Comparison of ENCODE assay signal across 25 cellular contexts in the genomic region with DNA sequence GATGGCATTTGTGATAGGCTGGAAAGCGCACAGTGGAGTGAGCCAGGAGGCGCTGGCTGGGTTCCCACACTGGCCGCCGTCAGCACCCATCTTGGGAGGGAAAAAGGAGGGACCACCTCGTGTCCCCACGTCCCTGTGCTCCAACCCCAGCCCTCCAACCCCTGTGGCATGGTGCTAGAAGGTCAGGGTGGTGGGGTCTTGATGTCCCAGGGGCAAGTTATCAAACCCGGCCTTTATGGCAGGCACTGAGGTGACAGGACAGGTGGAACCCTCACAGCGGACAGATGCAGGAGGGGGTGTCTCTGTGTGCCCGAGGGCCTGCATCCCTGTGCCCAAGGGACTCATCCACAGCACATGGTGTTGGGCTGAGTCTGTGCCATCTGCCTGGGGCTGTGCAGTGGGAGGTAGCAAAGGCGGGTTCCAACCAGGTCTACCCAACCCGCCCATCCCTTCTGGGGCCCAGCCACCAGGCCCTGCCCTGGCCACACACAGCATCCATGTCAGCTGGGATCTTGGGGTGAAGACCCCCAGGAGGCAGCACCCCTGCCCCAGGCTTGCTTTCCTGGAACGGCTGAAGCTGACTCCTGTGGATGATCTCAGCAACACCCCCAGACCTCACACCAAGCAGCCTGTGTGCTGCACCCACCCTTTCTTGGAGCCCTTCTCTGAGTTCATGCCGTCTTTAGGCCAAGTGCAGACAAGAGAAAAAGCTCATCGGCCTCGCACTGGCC.
A peak's percentile ranks its signal among the peaks of the same experiment; 100 is the strongest.
DNase-seq lines count a peak whose midpoint lies in the region; ATAC-seq and TF ChIP-seq lines count a peak whose summit lies in the region.
"Had no signal": no experiment of that assay in that cellular context is flagged by ENCODE, and none has a peak within 500 bp of the region (broad histone marks: within the 10 kb centered on the region; RNA-seq: fewer than 3 reads in every experiment).

No MANE protein-coding gene starts in this region.

- TF ChIP-seq CTCF in A673 (conservative IDR thresholded peaks at IDR 0.05; ENCODE audit: low read depth, low read length), result no peak

- H3K36me3 ChIP-seq in neuronal stem cell (replicated peaks in 1 of 2; ENCODE audit: control insufficient read depth in 2 of 2, insufficient read depth in 2 of 2, low read length in 2 of 2), result no peaks in the 10 kb centered on the region
- H3K36me3 ChIP-seq in A673 (ENCODE audit: insufficient read depth, low read length, poor library complexity, severe bottlenecking), result no peaks in the 10 kb centered on the region
- H3K36me3 ChIP-seq: ascending aorta, cardiac muscle cell, neutrophil had no signal

- no peak overlapping the region for H2BK5ac ChIP-seq in neuronal stem cell (ENCODE audit: low read length)

- H2BK120ac ChIP-seq in neuronal stem cell (ENCODE audit: low read depth, low read length), result no peak overlapping the region

- H3K79me1 ChIP-seq in neuronal stem cell (ENCODE audit: low read depth, low read length), result no peaks in the 10 kb centered on the region

- no peaks in the 10 kb centered on the region for H3K4me1 Mint-ChIP-seq in activated naive CD8-positive, alpha-beta T cell treated with anti-CD3 and anti-CD28 coated beads, Interleukin-2, amount 50 U/mL, for 24 hours
- H3K4me1 Mint-ChIP-seq: activated CD4-positive, alpha-beta T cell treated with anti-CD3 and anti-CD28 coated beads for 36 hours; CD4-positive, CD25-positive, alpha-beta regulatory T cell; GM23338; immature natural killer cell had no signal

- DNase-seq in Right ventricle myocardium superior (peak; percentile 17), right cardiac atrium (no peak), neuronal stem cell (ENCODE audit: low spot score) (no peak), ureter (ENCODE audit: low spot score) (peak; percentile 42), A673 (ENCODE audit: low spot score) (no peak)
- no peak for DNase-seq in activated naive CD8-positive, alpha-beta T cell treated with anti-CD3 and anti-CD28 coated beads, Interleukin-2, amount 50 U/mL, for 24 hours
- DNase-seq: activated CD4-positive, alpha-beta T cell treated with anti-CD3 and anti-CD28 coated beads for 36 hours; CD4-positive, CD25-positive, alpha-beta regulatory T cell; hypothalamus; immature natural killer cell; mesenchymal stem cell; NCI-H1436; NCI-H446 treated with DMSO at 0.1 percent for 48 hours had no signal

- H3K18ac ChIP-seq in neuronal stem cell (ENCODE audit: low read length), result peak overlapping the region; percentile 41

- WGBS in right cardiac atrium, result 90% methylated on average over 15 of the region's 15 CpGs
- WGBS in neuronal stem cell (ENCODE audit: extremely low coverage in 2 of 2, insufficient read length in 2 of 2, insufficient replicate concordance in 1 of 2), 2 donors, result no CpG with 5 or more reads among the region's 15 CpGs

- no peak overlapping the region for H3K4me3 ChIP-seq in right cardiac atrium (ENCODE audit: low read length)
- no peak overlapping the region for H3K4me3 ChIP-seq in neuronal stem cell (ENCODE audit: low read length in 2 of 2)
- H3K4me3 ChIP-seq in A673 (ENCODE audit: low read depth, low read length, poor library complexity, severe bottlenecking), result no peak overlapping the region
- H3K4me3 ChIP-seq: ascending aorta, cardiac muscle cell, GM12878, GM23338 had no signal

- H2BK12ac ChIP-seq in neuronal stem cell (ENCODE audit: low read length), result no peak overlapping the region

- peaks cover 3% of the 10 kb centered on the region for H3K27me3 Mint-ChIP-seq in activated naive CD8-positive, alpha-beta T cell treated with anti-CD3 and anti-CD28 coated beads, Interleukin-2, amount 50 U/mL, for 24 hours

- no peaks in the 10 kb centered on the region for H3K9me3 Mint-ChIP-seq in activated naive CD8-positive, alpha-beta T cell treated with anti-CD3 and anti-CD28 coated beads, Interleukin-2, amount 50 U/mL, for 24 hours
- H3K9me3 Mint-ChIP-seq: activated naive CD4-positive, alpha-beta T cell treated with anti-CD3 and anti-CD28 coated beads, Interleukin-2, amount 50 U/mL, for 72 hours; activated T-helper 1 cell treated with anti-CD3 and anti-CD28 coated beads, Interleukin-12 subunit alpha, Interleukin-12 subunit beta, Interleukin-2, Interleukin-4 antibody, amounts not matched to agents 30 ng/mL and 10 ng/mL and 1 ng/mL, durations not matched to agents 14 hours and 24 hours and 36 hours; dendritic cell treated with granulocyte-macrophage colony-stimulating factor and Interleukin-4, amounts not matched to agents 40 ng/mL and 50 ng/mL, for 4 days; GM23338; immature natural killer cell; T-helper 2 cell treated with Interferon-gamma antibody and Interleukin-4, amounts not matched to agents 5 μg/mL and 100 μg/mL, for 36 hours had no signal

- H3K27ac Mint-ChIP-seq in activated naive CD8-positive, alpha-beta T cell treated with anti-CD3 and anti-CD28 coated beads, Interleukin-2, amount 50 U/mL, for 24 hours, result no peak overlapping the region
- H3K27ac Mint-ChIP-seq: activated CD4-positive, alpha-beta T cell treated with anti-CD3 and anti-CD28 coated beads for 36 hours; activated naive CD4-positive, alpha-beta T cell treated with anti-CD3 and anti-CD28 coated beads, Interleukin-2, amount 50 U/mL, for 72 hours; activated T-helper 1 cell treated with anti-CD3 and anti-CD28 coated beads, Interleukin-12 subunit alpha, Interleukin-12 subunit beta, Interleukin-2, Interleukin-4 antibody, amounts not matched to agents 30 ng/mL and 10 ng/mL and 1 ng/mL, durations not matched to agents 14 hours and 24 hours and 36 hours; CD4-positive, CD25-positive, alpha-beta regulatory T cell; dendritic cell treated with granulocyte-macrophage colony-stimulating factor and Interleukin-4, amounts not matched to agents 40 ng/mL and 50 ng/mL, for 4 days; GM23338; immature natural killer cell; T-helper 2 cell treated with Interferon-gamma antibody and Interleukin-4, amounts not matched to agents 5 μg/mL and 100 μg/mL, for 36 hours had no signal

- no peak overlapping the region for H4K8ac ChIP-seq in neuronal stem cell (ENCODE audit: low read depth, low read length)

- ATAC-seq in Right ventricle myocardium superior (ENCODE audit: poor library complexity) (no peak), right cardiac atrium (no peak), GM21423 (IDR thresholded peaks at IDR 0.05; ENCODE audit: unreplicated experiment) (no peak)
- peak; percentile 20 for ATAC-seq in activated naive CD8-positive, alpha-beta T cell treated with anti-CD3 and anti-CD28 coated beads, Interleukin-2, amount 50 U/mL, for 24 hours
- ATAC-seq: activated CD4-positive, alpha-beta T cell treated with anti-CD3 and anti-CD28 coated beads for 36 hours; activated naive CD4-positive, alpha-beta T cell treated with anti-CD3 and anti-CD28 coated beads, Interleukin-2, amount 50 U/mL, for 72 hours; GM12878; GM23338; left lobe of liver had no signal

- H2AFZ ChIP-seq in neuronal stem cell (ENCODE audit: low read length), result no peak overlapping the region
- H2AFZ ChIP-seq: GM23338 had no signal

- no peak overlapping the region for H3K4me2 ChIP-seq in neuronal stem cell (ENCODE audit: insufficient read depth, low read length, poor library complexity, severe bottlenecking)
- H3K4me2 ChIP-seq: GM23338 had no signal

- no peak overlapping the region for H3K4ac ChIP-seq in neuronal stem cell (ENCODE audit: low read length)

- H2AK5ac ChIP-seq in neuronal stem cell (ENCODE audit: low read depth, low read length), result peak overlapping the region; percentile 1

- no peak overlapping the region for H3K14ac ChIP-seq in neuronal stem cell (ENCODE audit: low read length)

- H3K27ac ChIP-seq in right cardiac atrium (ENCODE audit: low read length) (no peak overlapping the region), neuronal stem cell (replicated peaks; ENCODE audit: low read length) (no peak overlapping the region), A673 (ENCODE audit: low read depth, low read length, poor library complexity, severe bottlenecking) (no peak overlapping the region)
- H3K27ac ChIP-seq: ascending aorta, cardiac muscle cell, HL-60, neutrophil had no signal

- H3K9ac ChIP-seq in neuronal stem cell (ENCODE audit: low read depth, low read length, poor library complexity), result no peak overlapping the region

- CTCF ChIA-PET in A673 (lab: Charles Lee), result no interaction called here

- H3K4me3 Mint-ChIP-seq in activated naive CD8-positive, alpha-beta T cell treated with anti-CD3 and anti-CD28 coated beads, Interleukin-2, amount 50 U/mL, for 24 hours, result no peak overlapping the region
- H3K4me3 Mint-ChIP-seq: activated CD4-positive, alpha-beta T cell treated with anti-CD3 and anti-CD28 coated beads for 36 hours; activated T-helper 1 cell treated with anti-CD3 and anti-CD28 coated beads, Interleukin-12 subunit alpha, Interleukin-12 subunit beta, Interleukin-2, Interleukin-4 antibody, amounts not matched to agents 30 ng/mL and 10 ng/mL and 1 ng/mL, durations not matched to agents 14 hours and 24 hours and 36 hours; dendritic cell treated with granulocyte-macrophage colony-stimulating factor and Interleukin-4, amounts not matched to agents 40 ng/mL and 50 ng/mL, for 4 days; GM23338; immature natural killer cell; T-helper 2 cell treated with Interferon-gamma antibody and Interleukin-4, amounts not matched to agents 5 μg/mL and 100 μg/mL, for 36 hours had no signal

- H3K27me3 ChIP-seq in right cardiac atrium (ENCODE audit: control insufficient read depth, insufficient read depth), result no peaks in the 10 kb centered on the region
- H3K27me3 ChIP-seq in neuronal stem cell (ENCODE audit: control insufficient read depth in 3 of 3, insufficient read depth in 3 of 3, low read depth in 1 of 3, low read length in 3 of 3), result peaks cover 3 to 12% (median 7%) of the 10 kb centered on the region in 3 experiments
- H3K27me3 ChIP-seq in A673 (replicated peaks; ENCODE audit: insufficient read depth, low read depth, low read length, poor library complexity), result peaks cover 33% of the 10 kb centered on the region
- H3K27me3 ChIP-seq: ascending aorta, cardiac muscle cell had no signal

- no peaks in the 10 kb centered on the region for H3K4me1 ChIP-seq in right cardiac atrium (ENCODE audit: control insufficient read depth, insufficient read depth, low read length)
- peaks cover 0 to 2% of the 10 kb centered on the region in 2 donors for H3K4me1 ChIP-seq in neuronal stem cell (ENCODE audit: control insufficient read depth in 2 of 2, insufficient read depth in 1 of 2, low read depth in 1 of 2, low read length in 2 of 2)
- H3K4me1 ChIP-seq in A673 (ENCODE audit: insufficient read depth, low read length, poor library complexity, severe bottlenecking), result peaks cover 3% of the 10 kb centered on the region
- H3K4me1 ChIP-seq: ascending aorta had no signal

- H3K23ac ChIP-seq in neuronal stem cell (ENCODE audit: low read depth, low read length, poor library complexity), result peak overlapping the region; percentile 47

- POLR2A ChIA-PET in A673 (lab: Charles Lee; ENCODE audit: low non-redundant PET), result interaction anchor here (0.7 kb wide), 1 partner anchor 27 kb away, joined by 3 read pairs; no protein-coding TSS in a partner anchor

- BruUV-seq in A673 (replicated peaks; lab: Mats Ljungman, UMichigan), result no TSS peak

- H3K9me3 ChIP-seq in right cardiac atrium (ENCODE audit: control insufficient read depth, low read length), result no peaks in the 10 kb centered on the region
- peaks cover 0 to 8% of the 10 kb centered on the region in 2 donors for H3K9me3 ChIP-seq in neuronal stem cell (replicated peaks in 1 of 2; ENCODE audit: control insufficient read depth in 2 of 2, insufficient read depth in 1 of 2, low read depth in 1 of 2, low read length in 2 of 2)
- H3K9me3 ChIP-seq in A673 (ENCODE audit: low read depth, low read length, poor library complexity, severe bottlenecking), result no peaks in the 10 kb centered on the region
- H3K9me3 ChIP-seq: ascending aorta, neutrophil had no signal

- intact Hi-C loops in Right ventricle myocardium superior (cut with DNase I) (no loop called here), right cardiac atrium (cut with DNase I) (no loop called here), A673 (cut with micrococcal nuclease; ENCODE audit: unreplicated experiment) (no loop called here)

- H3K36me3 Mint-ChIP-seq in activated naive CD8-positive, alpha-beta T cell treated with anti-CD3 and anti-CD28 coated beads, Interleukin-2, amount 50 U/mL, for 24 hours (ENCODE audit: low read depth), result no peaks in the 10 kb centered on the region
- H3K36me3 Mint-ChIP-seq: activated naive CD4-positive, alpha-beta T cell treated with anti-CD3 and anti-CD28 coated beads, Interleukin-2, amount 50 U/mL, for 72 hours; CD4-positive, CD25-positive, alpha-beta regulatory T cell had no signal

- peak overlapping the region; percentile 23 for H2BK15ac ChIP-seq in neuronal stem cell (ENCODE audit: low read length)

- no peak overlapping the region for H4K91ac ChIP-seq in neuronal stem cell (ENCODE audit: low read depth, low read length, poor library complexity)

Comparison
In these comparisons a context has a peak if more than half of its experiments do, and no peak if none do; other contexts are left out.
1. DNase-seq: peak in Right ventricle myocardium superior (single experiment) and ureter (single experiment); none in right cardiac atrium (0 of 3), activated naive CD8-positive, alpha-beta T cell treated with anti-CD3 and anti-CD28 coated beads, Interleukin-2, amount 50 U/mL, for 24 hours (single experiment), neuronal stem cell (single experiment) and A673 (single experiment).